In the genomic region with DNA sequence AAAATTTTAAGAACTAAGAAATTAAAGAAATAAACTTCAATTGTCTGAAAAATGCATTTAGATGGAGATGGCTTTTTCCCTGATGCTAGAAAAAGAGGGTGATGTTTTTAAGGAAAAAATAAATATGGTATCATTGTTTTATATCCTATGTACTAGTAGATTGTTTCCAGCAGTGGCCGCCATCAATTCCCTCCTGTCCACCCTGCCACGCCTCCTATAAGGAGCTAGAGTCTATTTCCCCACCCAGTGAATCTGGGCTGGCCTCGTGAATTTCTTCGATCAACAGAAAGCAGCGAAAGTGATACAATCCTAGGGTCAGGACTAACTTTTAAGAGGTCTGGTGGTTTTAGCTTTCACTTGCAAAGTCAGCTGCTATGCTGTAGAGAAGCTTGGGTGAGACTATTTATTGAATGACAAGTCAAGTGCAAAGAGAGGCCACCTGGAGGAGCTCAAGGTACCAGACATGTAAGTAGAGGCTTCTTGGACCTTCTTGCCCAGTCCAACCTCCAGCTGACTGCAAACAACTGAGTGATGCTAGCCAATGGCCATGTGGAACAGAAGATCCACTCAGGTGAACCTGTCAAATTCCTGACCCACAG, we compare ENCODE assay signal across 24 cellular contexts.
A peak's percentile ranks its signal among the peaks of the same experiment; 100 is the strongest.
DNase-seq lines count a peak whose midpoint lies in the region; ATAC-seq and TF ChIP-seq lines count a peak whose summit lies in the region.
"Had no signal": no experiment of that assay in that cellular context is flagged by ENCODE, and none has a peak within 500 bp of the region (broad histone marks: within the 10 kb centered on the region; RNA-seq: fewer than 3 reads in every experiment).

No MANE protein-coding gene starts in this region.

- intact Hi-C loops in activated CD8-positive, alpha-beta T cell treated with anti-CD3 and anti-CD28 coated beads for 36 hours (cut with micrococcal nuclease): no loop called here

- no peak overlapping the region for H3K27ac ChIP-seq in KMS-11
- no peak overlapping the region for H3K27ac ChIP-seq in WERI-Rb-1
- H3K27ac ChIP-seq: ascending aorta had no signal

- H3K27ac Mint-ChIP-seq in activated CD8-positive, alpha-beta T cell treated with anti-CD3 and anti-CD28 coated beads for 36 hours: no peak overlapping the region
- no peak overlapping the region for H3K27ac Mint-ChIP-seq in activated CD8-positive, alpha-beta T cell treated with anti-CD3 and anti-CD28 coated beads, Interleukin-2, amount 10 ng/mL, durations not matched to agents 7 days and 5 days
- H3K27ac Mint-ChIP-seq in nephron progenitor cell: no peak overlapping the region
- H3K27ac Mint-ChIP-seq: activated CD4-positive, alpha-beta memory T cell treated with anti-CD3 and anti-CD28 coated beads for 36 hours; activated naive CD4-positive, alpha-beta T cell treated with anti-CD3 and anti-CD28 coated beads, Interleukin-2, amount 50 U/mL, for 24 hours; T-helper 1 cell treated with Interleukin-12 subunit alpha and Interleukin-12 subunit beta and Interleukin-4 antibody, amounts not matched to agents 30 μg/mL and 1 μg/mL, for 36 hours had no signal

- no peak overlapping the region for H3K9ac ChIP-seq in KMS-11

- no peaks in the 10 kb centered on the region for H3K36me3 Mint-ChIP-seq in activated CD8-positive, alpha-beta T cell treated with anti-CD3 and anti-CD28 coated beads for 36 hours (ENCODE audit: low read depth)
- H3K36me3 Mint-ChIP-seq in activated CD8-positive, alpha-beta T cell treated with anti-CD3 and anti-CD28 coated beads, Interleukin-2, amount 10 ng/mL, durations not matched to agents 7 days and 5 days (ENCODE audit: low read depth): no peaks in the 10 kb centered on the region
- H3K36me3 Mint-ChIP-seq in nephron progenitor cell (ENCODE audit: low read depth): no peaks in the 10 kb centered on the region
- H3K36me3 Mint-ChIP-seq: activated CD4-positive, alpha-beta memory T cell treated with anti-CD3 and anti-CD28 coated beads for 36 hours; activated naive CD4-positive, alpha-beta T cell treated with anti-CD3 and anti-CD28 coated beads, Interleukin-2, amount 50 U/mL, for 24 hours had no signal

- no peak for TF ChIP-seq CTCF in activated CD8-positive, alpha-beta T cell treated with anti-CD3 and anti-CD28 coated beads for 36 hours (IDR thresholded peaks at IDR 0.05)
- TF ChIP-seq CTCF in KMS-11 (conservative IDR thresholded peaks at IDR 0.05; ENCODE audit: low read depth, low read length): no peak; the same call in 1 of the 2 replicates
- TF ChIP-seq CTCF in WERI-Rb-1 (IDR thresholded peaks at IDR 0.05; ENCODE audit: low read depth, low read length): peak; percentile 40; the same call in 1 of the 2 replicates
- no peak for TF ChIP-seq CTCF in foreskin fibroblast (IDR thresholded peaks at IDR 0.05; ENCODE audit: low read depth, low read length)
- no peak for TF ChIP-seq CTCF in nephron progenitor cell (IDR thresholded peaks at IDR 0.05)

- POLR2A ChIA-PET in activated CD8-positive, alpha-beta T cell treated with anti-CD3 and anti-CD28 coated beads for 36 hours (lab: Charles Lee): interaction anchor here (5.2 kb wide), 1 partner anchor 36 kb away, joined by 45 read pairs; no protein-coding TSS in a partner anchor
- POLR2A ChIA-PET in activated CD8-positive, alpha-beta T cell treated with anti-CD3 and anti-CD28 coated beads, Interleukin-2, amount 10 ng/mL, durations not matched to agents 7 days and 5 days (lab: Charles Lee): interaction anchor here (1.3 to 1.4 kb wide), 2 partner anchors 36 to 37 kb away, joined by 3 to 5 read pairs; no protein-coding TSS in a partner anchor

- H4K20me1 ChIP-seq in KMS-11 (ENCODE audit: insufficient read depth): no peaks in the 10 kb centered on the region

- no peaks in the 10 kb centered on the region for H3K9me3 Mint-ChIP-seq in activated CD8-positive, alpha-beta T cell treated with anti-CD3 and anti-CD28 coated beads for 36 hours
- H3K9me3 Mint-ChIP-seq in activated CD8-positive, alpha-beta T cell treated with anti-CD3 and anti-CD28 coated beads, Interleukin-2, amount 10 ng/mL, durations not matched to agents 7 days and 5 days (ENCODE audit: insufficient read depth): no peaks in the 10 kb centered on the region
- H3K9me3 Mint-ChIP-seq in nephron progenitor cell: no peaks in the 10 kb centered on the region
- H3K9me3 Mint-ChIP-seq: activated CD4-positive, alpha-beta memory T cell treated with anti-CD3 and anti-CD28 coated beads for 36 hours; activated naive CD4-positive, alpha-beta T cell treated with anti-CD3 and anti-CD28 coated beads, Interleukin-2, amount 50 U/mL, for 24 hours; activated T-cell treated with anti-CD3 and anti-CD28 coated beads, Interleukin-2, amount 50 U/mL, for 4 hours; neural crest cell; T-helper 1 cell treated with Interleukin-12 subunit alpha and Interleukin-12 subunit beta and Interleukin-4 antibody, amounts not matched to agents 30 μg/mL and 1 μg/mL, for 36 hours had no signal

- no peak for ATAC-seq in activated CD8-positive, alpha-beta T cell treated with anti-CD3 and anti-CD28 coated beads for 36 hours
- no peak for ATAC-seq in activated CD8-positive, alpha-beta T cell treated with anti-CD3 and anti-CD28 coated beads, Interleukin-2, amount 10 ng/mL, durations not matched to agents 7 days and 5 days
- ATAC-seq: activated T-cell treated with anti-CD3 and anti-CD28 coated beads, Interleukin-2, amount 50 U/mL, for 4 hours; left lobe of liver; Right ventricle myocardium inferior had no signal

- no peaks in the 10 kb centered on the region for H3K27me3 Mint-ChIP-seq in activated CD8-positive, alpha-beta T cell treated with anti-CD3 and anti-CD28 coated beads for 36 hours
- H3K27me3 Mint-ChIP-seq in activated CD8-positive, alpha-beta T cell treated with anti-CD3 and anti-CD28 coated beads, Interleukin-2, amount 10 ng/mL, durations not matched to agents 7 days and 5 days (ENCODE audit: low read depth): no peaks in the 10 kb centered on the region
- peaks cover 5% of the 10 kb centered on the region for H3K27me3 Mint-ChIP-seq in nephron progenitor cell (ENCODE audit: low read depth, poor library complexity)
- H3K27me3 Mint-ChIP-seq: activated CD4-positive, alpha-beta memory T cell treated with anti-CD3 and anti-CD28 coated beads for 36 hours; activated naive CD4-positive, alpha-beta T cell treated with anti-CD3 and anti-CD28 coated beads, Interleukin-2, amount 50 U/mL, for 24 hours had no signal

- peaks cover 19% of the 10 kb centered on the region for H3K4me1 ChIP-seq in KMS-11 (ENCODE audit: low read depth, poor library complexity, severe bottlenecking)
- H3K4me1 ChIP-seq: ascending aorta had no signal

- H3K9me3 ChIP-seq in WERI-Rb-1 (ENCODE audit: severe bottlenecking): no peaks in the 10 kb centered on the region
- H3K9me3 ChIP-seq: ascending aorta had no signal

- H3K79me2 ChIP-seq in KMS-11 (ENCODE audit: insufficient read depth, low read depth): no peaks in the 10 kb centered on the region

- peak overlapping the region; percentile 31; the same call in 1 of the 2 replicates for H3K4me2 ChIP-seq in KMS-11

- H3K4me3 Mint-ChIP-seq in activated CD8-positive, alpha-beta T cell treated with anti-CD3 and anti-CD28 coated beads for 36 hours: no peak overlapping the region
- H3K4me3 Mint-ChIP-seq in activated CD8-positive, alpha-beta T cell treated with anti-CD3 and anti-CD28 coated beads, Interleukin-2, amount 10 ng/mL, durations not matched to agents 7 days and 5 days: no peak overlapping the region
- H3K4me3 Mint-ChIP-seq in nephron progenitor cell: no peak overlapping the region
- H3K4me3 Mint-ChIP-seq: activated CD4-positive, alpha-beta memory T cell treated with anti-CD3 and anti-CD28 coated beads for 36 hours; activated naive CD4-positive, alpha-beta T cell treated with anti-CD3 and anti-CD28 coated beads, Interleukin-2, amount 50 U/mL, for 24 hours; activated T-cell treated with anti-CD3 and anti-CD28 coated beads, Interleukin-2, amount 50 U/mL, for 4 hours; neural crest cell; T-helper 1 cell treated with Interleukin-12 subunit alpha and Interleukin-12 subunit beta and Interleukin-4 antibody, amounts not matched to agents 30 μg/mL and 1 μg/mL, for 36 hours had no signal

- H3K27me3 ChIP-seq in KMS-11 (ENCODE audit: insufficient read depth, low read depth) (peaks cover 21% of the 10 kb centered on the region), WERI-Rb-1 (ENCODE audit: insufficient read depth, low read depth, severe bottlenecking) (no peaks in the 10 kb centered on the region)
- H3K27me3 ChIP-seq: ascending aorta had no signal

- peak; percentile 13 for DNase-seq in activated CD8-positive, alpha-beta T cell treated with anti-CD3 and anti-CD28 coated beads for 36 hours
- DNase-seq in activated CD8-positive, alpha-beta T cell treated with anti-CD3 and anti-CD28 coated beads, Interleukin-2, amount 10 ng/mL, durations not matched to agents 7 days and 5 days: no peak
- DNase-seq in WERI-Rb-1 (peak; percentile 39), NCI-H187 (lab: John Stamatoyannopoulos, UW) (no peak), foreskin fibroblast (no peak), nephron progenitor cell (no peak)
- no peak for DNase-seq in activated CD4-positive, alpha-beta T cell treated with anti-CD3 and anti-CD28 coated beads for 1 hour
- DNase-seq: activated CD4-positive, alpha-beta memory T cell treated with anti-CD3 and anti-CD28 coated beads for 36 hours; activated T-cell treated with anti-CD3 and anti-CD28 coated beads, Interleukin-2, amount 50 U/mL, for 4 hours; C1 segment of cervical spinal cord; effector CD8-positive, alpha-beta T cell; glutamatergic neuron; HCEC 1CT; IMR-90; NCI-H187 treated with DMSO at 0.1 percent for 48 hours; NCI-H226; substantia nigra had no signal

- CTCF ChIA-PET in activated CD8-positive, alpha-beta T cell treated with anti-CD3 and anti-CD28 coated beads for 36 hours (lab: Charles Lee): interaction anchor here (0.8 to 1.6 kb wide), 3 partner anchors 9 to 77 kb away, joined by 3 to 5 read pairs (median 4); no protein-coding TSS in a partner anchor
- CTCF ChIA-PET in activated CD8-positive, alpha-beta T cell treated with anti-CD3 and anti-CD28 coated beads, Interleukin-2, amount 10 ng/mL, durations not matched to agents 7 days and 5 days (lab: Charles Lee): interaction anchor here (0.7 to 2.1 kb wide), 3 partner anchors 7 to 409 kb away, joined by 3 to 5 read pairs (median 4); no protein-coding TSS in a partner anchor

- H3K4me1 Mint-ChIP-seq in activated CD8-positive, alpha-beta T cell treated with anti-CD3 and anti-CD28 coated beads for 36 hours (ENCODE audit: low read depth): no peaks in the 10 kb centered on the region
- no peaks in the 10 kb centered on the region for H3K4me1 Mint-ChIP-seq in activated CD8-positive, alpha-beta T cell treated with anti-CD3 and anti-CD28 coated beads, Interleukin-2, amount 10 ng/mL, durations not matched to agents 7 days and 5 days (ENCODE audit: low read depth)
- H3K4me1 Mint-ChIP-seq in nephron progenitor cell: peaks cover 17% of the 10 kb centered on the region
- H3K4me1 Mint-ChIP-seq: activated naive CD4-positive, alpha-beta T cell treated with anti-CD3 and anti-CD28 coated beads, Interleukin-2, amount 50 U/mL, for 24 hours; neural crest cell had no signal

- no peak overlapping the region for H3K4me3 ChIP-seq in KMS-11 (IDR thresholded peaks at IDR 0.05; ENCODE audit: insufficient read depth, low read depth, low read length)
- H3K4me3 ChIP-seq in WERI-Rb-1 (ENCODE audit: low read depth, low read length): no peak overlapping the region
- H3K4me3 ChIP-seq in foreskin fibroblast (ENCODE audit: low read depth in 1 of 2, low read length in 2 of 2): no peak overlapping the region
- H3K4me3 ChIP-seq: ascending aorta had no signal

- H3K36me3 ChIP-seq in KMS-11 (ENCODE audit: insufficient read depth) (no peaks in the 10 kb centered on the region), WERI-Rb-1 (no peaks in the 10 kb centered on the region; the same call in 1 of the 2 replicates)
- H3K36me3 ChIP-seq: ascending aorta had no signal

- H2AFZ ChIP-seq in KMS-11 (ENCODE audit: low read depth): no peak overlapping the region

Comparison
In these comparisons a context has a peak if more than half of its experiments do, and no peak if none do; other contexts are left out.
1. DNase-seq: peak in activated CD8-positive, alpha-beta T cell treated with anti-CD3 and anti-CD28 coated beads for 36 hours (single experiment) and WERI-Rb-1 (single experiment); none in activated CD8-positive, alpha-beta T cell treated with anti-CD3 and anti-CD28 coated beads, Interleukin-2, amount 10 ng/mL, durations not matched to agents 7 days and 5 days (single experiment), NCI-H187 (0 of 2), foreskin fibroblast (0 of 2), activated CD4-positive, alpha-beta T cell treated with anti-CD3 and anti-CD28 coated beads for 1 hour (single experiment) and nephron progenitor cell (single experiment).